ENCODE assay signal across 10 cellular contexts in genomic region chr6:52491203-52492069, GRCh38.
A peak's percentile ranks its signal among the peaks of the same experiment; 100 is the strongest.
DNase-seq lines count a peak whose midpoint lies in the region; ATAC-seq and TF ChIP-seq lines count a peak whose summit lies in the region.
"Had no signal": no experiment of that assay in that cellular context is flagged by ENCODE, and none has a peak within 500 bp of the region (broad histone marks: within the 10 kb centered on the region; RNA-seq: fewer than 3 reads in every experiment).

No MANE protein-coding gene starts in this region.

- no peak overlapping the region for H3K4me3 Mint-ChIP-seq in endothelial cell (ENCODE audit: unreplicated experiment)

- no peak for TF ChIP-seq POLR2A in uterus (IDR thresholded peaks at IDR 0.05)

- peak; percentile 64 for ATAC-seq in GM21390 (IDR thresholded peaks at IDR 0.05; ENCODE audit: unreplicated experiment)
- ATAC-seq in HG03432 (IDR thresholded peaks at IDR 0.05; ENCODE audit: unreplicated experiment): peak; percentile 73
- ATAC-seq: K562 had no signal

- no peaks in the 10 kb centered on the region for H3K9me3 Mint-ChIP-seq in endothelial cell (ENCODE audit: unreplicated experiment)

- DNase-seq in GM12865 (ENCODE audit: low read depth) (peak; percentile 75), fibroblast of the aortic adventitia (ENCODE audit: low read depth) (peak; percentile 2), NCI-H2081 treated with DMSO at 0.1 percent for 48 hours (lab: John Stamatoyannopoulos, UW) (no peak), cerebellar nuclear complex (lab: John Stamatoyannopoulos, UW) (no peak), uterus (no peak), endothelial cell (ENCODE audit: low spot score) (no peak)
- DNase-seq: Calu3 had no signal

- peaks cover 13% of the 10 kb centered on the region for H3K4me1 Mint-ChIP-seq in endothelial cell (ENCODE audit: unreplicated experiment)

- peaks cover 3% of the 10 kb centered on the region for H3K27me3 Mint-ChIP-seq in endothelial cell (ENCODE audit: unreplicated experiment)

- no peaks in the 10 kb centered on the region for H3K36me3 ChIP-seq in uterus

- H3K27ac ChIP-seq in uterus: no peak overlapping the region

- TF ChIP-seq CTCF in GM12865 (IDR thresholded peaks at IDR 0.05; ENCODE audit: insufficient read depth, low read depth, low read length, missing control alignments): no peak
- TF ChIP-seq CTCF in fibroblast of the aortic adventitia (IDR thresholded peaks at IDR 0.05; ENCODE audit: insufficient read depth, low read length): no peak
- no peak for TF ChIP-seq CTCF in uterus (IDR thresholded peaks at IDR 0.05)
- no peak for TF ChIP-seq CTCF in endothelial cell (IDR thresholded peaks at IDR 0.05; ENCODE audit: unreplicated experiment)

- H3K9me3 ChIP-seq in uterus: no peaks in the 10 kb centered on the region

- H3K36me3 Mint-ChIP-seq in endothelial cell (ENCODE audit: low read depth, unreplicated experiment): peaks cover 4% of the 10 kb centered on the region

- intact Hi-C loops in uterus (cut with DNase I; ENCODE audit: low total_unique reads): no loop called here

- H3K27ac Mint-ChIP-seq in endothelial cell (ENCODE audit: unreplicated experiment): no peak overlapping the region

- H3K27me3 ChIP-seq in uterus: no peaks in the 10 kb centered on the region

- no peaks in the 10 kb centered on the region for H3K4me1 ChIP-seq in uterus

- H3K4me3 ChIP-seq in GM12865 (ENCODE audit: low read depth, low read length) (peak overlapping the region; percentile 31), fibroblast of the aortic adventitia (ENCODE audit: low read depth, low read length) (no peak overlapping the region), uterus (no peak overlapping the region)
- H3K4me3 ChIP-seq: K562 had no signal

Comparison
In these comparisons a context has a peak if more than half of its experiments do, and no peak if none do; other contexts are left out.
1. DNase-seq: peak in GM12865 (single experiment) and fibroblast of the aortic adventitia (single experiment); none in NCI-H2081 treated with DMSO at 0.1 percent for 48 hours (single experiment), cerebellar nuclear complex (0 of 2), uterus (0 of 2) and endothelial cell (single experiment).